33 cellular contexts compared by ENCODE assay signal in the genomic region with DNA sequence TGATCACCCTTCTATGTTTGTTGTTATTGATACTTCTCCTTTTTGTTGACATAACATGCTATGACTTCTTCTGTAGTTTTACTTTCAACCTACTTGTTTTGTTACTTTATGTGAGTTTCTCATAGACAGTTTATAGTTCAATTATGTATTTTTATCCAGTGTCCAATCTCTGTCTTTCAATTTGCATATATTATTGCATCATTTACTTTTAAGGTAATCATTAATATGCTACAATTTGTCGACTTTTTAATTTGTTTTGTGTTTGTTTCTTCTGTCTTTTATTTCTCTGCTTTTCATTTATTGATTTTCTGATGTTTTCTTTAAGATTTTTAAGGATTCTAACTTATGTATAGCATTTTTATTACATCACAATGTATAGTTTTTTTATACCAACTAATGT. TPM values are rescaled to one million over a fixed set of nuclear protein-coding genes. Genes with fewer than 3 reads are reported as not detected.
"Had no signal": no experiment of that assay in that cellular context is flagged by ENCODE, and none has a peak within 500 bp of the region (broad histone marks: within the 10 kb centered on the region; RNA-seq: fewer than 3 reads in every experiment).

No MANE protein-coding gene starts in this region.

- ATAC-seq: activated CD4-positive, alpha-beta T cell treated with anti-CD3 and anti-CD28 coated beads for 36 hours; activated CD4-positive, CD25-positive, alpha-beta regulatory T cell treated with anti-CD3 and anti-CD28 coated beads, Interleukin-2, amount 50 U/mL, for 24 hours; activated naive CD4-positive, alpha-beta T cell treated with anti-CD3 and anti-CD28 coated beads, Interleukin-2, amount 50 U/mL, for 72 hours; activated T-cell treated with anti-CD3 and anti-CD28 coated beads, Interleukin-2, amount 50 U/mL, for 4 hours; body of pancreas; Panc1; WTC11 had no signal

- H3K9ac ChIP-seq: SK-N-SH had no signal

- DNase-seq: activated CD4-positive, alpha-beta memory T cell treated with anti-CD3 and anti-CD28 coated beads for 36 hours; activated CD4-positive, alpha-beta T cell treated with anti-CD3 and anti-CD28 coated beads for 36 hours; activated CD4-positive, alpha-beta T cell treated with anti-CD3 and anti-CD28 coated beads, Interleukin-2, amount 50 U/mL, for 1 hour; activated CD8-positive, alpha-beta memory T cell treated with anti-CD3 and anti-CD28 coated beads, Interleukin-2, amount 50 U/mL, for 4 hours; activated gamma-delta T cell treated with Interleukin-2 at 50 U/mL for 16 hours; activated naive CD4-positive, alpha-beta T cell treated with anti-CD3 and anti-CD28 coated beads for 36 hours; activated T-cell treated with anti-CD3 and anti-CD28 coated beads for 4 hours; activated T-cell treated with anti-CD3 and anti-CD28 coated beads, Interleukin-2, amount 50 U/mL, for 4 hours; adrenal gland; body of pancreas; NCI-H1092 treated with DMSO at 0.1 percent for 48 hours; NCI-H1417; NCI-H146; NCI-H187; NCI-H2029 treated with DMSO at 0.1 percent for 48 hours; NCI-H2107; NCI-H2171; NCI-H510A; NCI-H526; NCI-H748 treated with DMSO at 0.1 percent for 48 hours; RPMI8226; SHP77 treated with DMSO at 0.1 percent for 48 hours; SK-N-SH had no signal

- H3K4me3 ChIP-seq: adrenal gland, body of pancreas, breast epithelium, SJSA1 had no signal

- FAIRE-seq: astrocyte had no signal

- H3K27ac ChIP-seq: adrenal gland, body of pancreas, breast epithelium, SJSA1 had no signal

- H3K36me3 ChIP-seq: adrenal gland, breast epithelium, SJSA1 had no signal

- H3K27me3 ChIP-seq: adrenal gland, body of pancreas, breast epithelium, SJSA1 had no signal

- H3K4me1 ChIP-seq: adrenal gland, body of pancreas, breast epithelium, SJSA1 had no signal

- H3K9me3 ChIP-seq: body of pancreas, SK-N-SH had no signal

RNA-seq across cellular contexts. Expression of a gene that starts 10.3 kb away (rescaled TPM):
- total RNA-seq: activated CD4-positive, alpha-beta memory T cell treated with anti-CD3 and anti-CD28 coated beads for 36 hours; activated CD4-positive, alpha-beta T cell treated with anti-CD3 and anti-CD28 coated beads for 36 hours; activated naive CD4-positive, alpha-beta T cell treated with anti-CD3 and anti-CD28 coated beads for 36 hours; activated naive CD4-positive, alpha-beta T cell treated with anti-CD3 and anti-CD28 coated beads, Interleukin-2, amount 50 U/mL, for 72 hours; activated T-cell treated with anti-CD3 and anti-CD28 coated beads, Interleukin-2, amount 50 U/mL, for 4 hours; activated T-helper 1 cell treated with anti-CD3 and anti-CD28 coated beads, Interleukin-12 subunit alpha, Interleukin-12 subunit beta, Interleukin-2, Interleukin-4 antibody, amounts not matched to agents 30 ng/mL and 10 ng/mL and 1 ng/mL, durations not matched to agents 14 hours and 24 hours and 36 hours; adrenal gland; astrocyte; body of pancreas; breast epithelium; cardiac septum; M059J; SJSA1; WTC11 had no signal
- polyA plus RNA-seq: adrenal gland, SK-N-SH had no signal

RNA-seq across cellular contexts. Expression of a gene that starts 47.2 kb away (rescaled TPM):
- total RNA-seq: activated CD4-positive, alpha-beta memory T cell treated with anti-CD3 and anti-CD28 coated beads for 36 hours; activated CD4-positive, alpha-beta T cell treated with anti-CD3 and anti-CD28 coated beads for 36 hours; activated naive CD4-positive, alpha-beta T cell treated with anti-CD3 and anti-CD28 coated beads for 36 hours; activated naive CD4-positive, alpha-beta T cell treated with anti-CD3 and anti-CD28 coated beads, Interleukin-2, amount 50 U/mL, for 72 hours; activated T-cell treated with anti-CD3 and anti-CD28 coated beads, Interleukin-2, amount 50 U/mL, for 4 hours; activated T-helper 1 cell treated with anti-CD3 and anti-CD28 coated beads, Interleukin-12 subunit alpha, Interleukin-12 subunit beta, Interleukin-2, Interleukin-4 antibody, amounts not matched to agents 30 ng/mL and 10 ng/mL and 1 ng/mL, durations not matched to agents 14 hours and 24 hours and 36 hours; adrenal gland; astrocyte; body of pancreas; breast epithelium; cardiac septum; M059J; SJSA1; WTC11 had no signal
- polyA plus RNA-seq: adrenal gland, SK-N-SH had no signal
